9 cellular contexts compared by ENCODE assay signal in genomic region chr22:25563757-25564319, GRCh38. TPM values are rescaled to one million over a fixed set of nuclear protein-coding genes. Genes with fewer than 3 reads are reported as not detected.
DNase-seq lines count a peak whose midpoint lies in the region; ATAC-seq, FAIRE-seq and TF ChIP-seq lines count a peak whose summit lies in the region.
"Had no signal": no experiment of that assay in that cellular context is flagged by ENCODE, and none has a peak within 500 bp of the region (broad histone marks: within the 10 kb centered on the region; RNA-seq: fewer than 3 reads in every experiment).

No MANE protein-coding gene starts in this region.

- POLR2A ChIA-PET in activated CD4-positive, alpha-beta T cell treated with anti-CD3 and anti-CD28 coated beads, Interleukin-2, amount 10 ng/mL, durations not matched to agents 7 days and 5 days (lab: Charles Lee) = no interaction called here

- H3K4me1 Mint-ChIP-seq in activated CD4-positive, alpha-beta T cell treated with anti-CD3 and anti-CD28 coated beads, Interleukin-2, amount 10 ng/mL, durations not matched to agents 7 days and 5 days = peaks cover 53% of the 10 kb centered on the region

- H3K27ac Mint-ChIP-seq in activated CD4-positive, alpha-beta T cell treated with anti-CD3 and anti-CD28 coated beads, Interleukin-2, amount 10 ng/mL, durations not matched to agents 7 days and 5 days = peak overlapping the region; percentile 89

- no peak overlapping the region for H3K27ac ChIP-seq in HUES48 (ENCODE audit: low read depth, low read length)

- CTCF ChIA-PET in activated CD4-positive, alpha-beta T cell treated with anti-CD3 and anti-CD28 coated beads, Interleukin-2, amount 10 ng/mL, durations not matched to agents 7 days and 5 days (lab: Charles Lee) = interaction anchor here (1.0 to 3.0 kb wide), 3 partner anchors 9 to 209 kb away, joined by 4 to 10 read pairs (median 5); no protein-coding TSS in a partner anchor

- peaks cover 4% of the 10 kb centered on the region for H3K27me3 Mint-ChIP-seq in activated CD4-positive, alpha-beta T cell treated with anti-CD3 and anti-CD28 coated beads, Interleukin-2, amount 10 ng/mL, durations not matched to agents 7 days and 5 days

- TF ChIP-seq CTCF in fibroblast of mammary gland (conservative IDR thresholded peaks at IDR 0.05; ENCODE audit: control insufficient read depth, insufficient read depth, low read depth, low read length) (no peak), omental fat pad (IDR thresholded peaks at IDR 0.05) (no peak)

- peak overlapping the region; percentile 67 for H3K4me3 ChIP-seq in HUES48 (ENCODE audit: low read depth, low read length)
- H3K4me3 ChIP-seq in fibroblast of mammary gland (ENCODE audit: control insufficient read depth, low read depth, low read length) = peak overlapping the region; percentile 47

- H3K9ac ChIP-seq in HUES48 (ENCODE audit: low read depth, low read length) = no peak overlapping the region

- peaks cover 32% of the 10 kb centered on the region for H3K4me1 ChIP-seq in HUES48 (ENCODE audit: control insufficient read depth, insufficient read depth, low read length)

- no peak for FAIRE-seq in HTR-8/SVneo (lab: Jason Lieb, UNC)
- FAIRE-seq: A204.1 had no signal

- peaks cover 11% of the 10 kb centered on the region for H3K36me3 Mint-ChIP-seq in activated CD4-positive, alpha-beta T cell treated with anti-CD3 and anti-CD28 coated beads, Interleukin-2, amount 10 ng/mL, durations not matched to agents 7 days and 5 days (ENCODE audit: low read depth)

- peak; percentile 28 for DNase-seq in DMS53 (lab: John Stamatoyannopoulos, UW)
- DNase-seq in DMS53 treated with DMSO at 0.1 percent for 48 hours (lab: John Stamatoyannopoulos, UW; ENCODE audit: unreplicated experiment) = no peak
- no peak for DNase-seq in activated CD4-positive, alpha-beta T cell treated with anti-CD3 and anti-CD28 coated beads, Interleukin-2, amount 10 ng/mL, durations not matched to agents 7 days and 5 days
- DNase-seq in fibroblast of mammary gland (ENCODE audit: low read depth) = no peak
- no peak for DNase-seq in omental fat pad (ENCODE audit: low spot score)
- no peak for DNase-seq in HTR-8/SVneo (ENCODE audit: insufficient read length, low spot score)

- peak overlapping the region; percentile 90 for H3K4me3 Mint-ChIP-seq in activated CD4-positive, alpha-beta T cell treated with anti-CD3 and anti-CD28 coated beads, Interleukin-2, amount 10 ng/mL, durations not matched to agents 7 days and 5 days

- H3K27me3 ChIP-seq in HUES48 (ENCODE audit: control insufficient read depth, insufficient read depth, low read length) = peaks cover 17% of the 10 kb centered on the region

- no peaks in the 10 kb centered on the region for H3K36me3 ChIP-seq in HUES48 (ENCODE audit: control insufficient read depth, insufficient read depth, low read length)

- peaks cover 4% of the 10 kb centered on the region for H3K9me3 Mint-ChIP-seq in activated CD4-positive, alpha-beta T cell treated with anti-CD3 and anti-CD28 coated beads, Interleukin-2, amount 10 ng/mL, durations not matched to agents 7 days and 5 days

- no peaks in the 10 kb centered on the region for H3K9me3 ChIP-seq in HUES48 (ENCODE audit: control insufficient read depth, insufficient read depth, low read length)

- ATAC-seq in omental fat pad (ENCODE audit: low FRiP score) (peak; percentile 52), GM18519 (IDR thresholded peaks at IDR 0.05; ENCODE audit: low FRiP score, unreplicated experiment) (no peak)

RNA-seq across cellular contexts. Expression of gene GRK3, which starts 0.6 kb away (rescaled TPM):
- total RNA-seq in activated CD4-positive, alpha-beta T cell treated with anti-CD3 and anti-CD28 coated beads, Interleukin-2, amount 10 ng/mL, durations not matched to agents 7 days and 5 days = 10 to 100 TPM; 23.4 to 24.2 TPM
- 10 to 100 TPM; 17.2 to 45.1 (median 27.1) TPM for total RNA-seq in omental fat pad
